Comparison of ENCODE assay signal across 10 cellular contexts in the genomic region with DNA sequence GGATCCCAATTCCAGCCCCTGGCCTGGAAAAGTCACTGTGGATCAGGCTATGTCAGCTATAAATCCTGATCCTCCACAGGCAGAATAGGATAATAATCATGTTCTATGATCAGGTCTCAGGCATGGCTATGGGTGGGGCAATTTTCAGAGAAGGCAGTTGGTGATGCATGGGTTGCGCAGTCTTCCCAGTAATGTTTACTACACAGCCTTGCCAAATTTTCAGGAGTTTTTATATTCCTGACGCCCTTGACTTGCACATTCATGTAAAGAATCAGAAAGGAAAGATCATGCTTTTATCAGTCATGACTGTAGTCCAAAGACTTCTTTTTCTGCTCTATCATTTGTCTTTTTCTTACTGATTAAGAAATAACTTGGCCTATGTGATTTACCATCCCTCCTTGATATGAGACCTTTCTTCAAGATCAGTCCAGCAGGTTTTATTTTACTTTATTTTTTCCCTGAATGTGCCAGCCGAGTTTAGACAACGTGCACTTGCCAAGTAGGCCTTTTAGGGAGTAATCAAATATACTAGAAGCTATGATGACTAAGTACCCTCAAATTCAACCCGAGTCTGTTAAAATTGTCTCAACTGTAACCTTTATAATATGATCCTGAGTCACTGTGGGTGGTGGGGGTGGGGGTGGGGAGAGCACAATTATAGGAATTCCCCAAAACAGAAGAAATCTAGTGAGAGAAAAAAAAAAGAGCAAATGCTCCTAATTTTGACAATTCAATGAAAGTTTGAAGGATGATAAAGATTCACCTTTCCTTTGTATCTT. TPM values are rescaled to one million over a fixed set of nuclear protein-coding genes. Genes with fewer than 3 reads are reported as not detected.
DNase-seq lines count a peak whose midpoint lies in the region; ATAC-seq and TF ChIP-seq lines count a peak whose summit lies in the region.
"Had no signal": no experiment of that assay in that cellular context is flagged by ENCODE, and none has a peak within 500 bp of the region (broad histone marks: within the 10 kb centered on the region; RNA-seq: fewer than 3 reads in every experiment).

No MANE protein-coding gene starts in this region.

- ATAC-seq in HG03442 (IDR thresholded peaks at IDR 0.05; ENCODE audit: unreplicated experiment), result no peak
- no peak for ATAC-seq in GM18502 (IDR thresholded peaks at IDR 0.05; ENCODE audit: poor library complexity, unreplicated experiment)
- ATAC-seq in GM19467 (IDR thresholded peaks at IDR 0.05; ENCODE audit: unreplicated experiment), result no peak

- DNase-seq in Daoy (ENCODE audit: low read depth) (peak; percentile 57), NOMO-1 treated with dmso at 0.1 percent for 144 hours (lab: John Stamatoyannopoulos, UW; ENCODE audit: unreplicated experiment) (peak; percentile 20), epithelial cell of prostate (ENCODE audit: low read depth, low spot score) (no peak), retinal pigment epithelial cell (ENCODE audit: low read depth) (peak; percentile 57)
- DNase-seq in stimulated activated CD4-positive, alpha-beta T cell treated with anti-CD3 and anti-CD28 coated beads, Interleukin-4, amount 100 ng/mL, for 1 hour, result no peak
- DNase-seq: cerebellar nuclear complex had no signal

- TF ChIP-seq CTCF in retinal pigment epithelial cell (conservative IDR thresholded peaks at IDR 0.05; ENCODE audit: low read depth, low read length), result no peak

- no peak overlapping the region for H3K4me3 ChIP-seq in retinal pigment epithelial cell (ENCODE audit: low read length)
- H3K4me3 ChIP-seq: ovary had no signal

- peak overlapping the region; percentile 83 for H3K27ac ChIP-seq in epithelial cell of prostate
- H3K27ac ChIP-seq: ovary had no signal

RNA-seq across cellular contexts. Expression of a gene that starts 31.9 kb away (rescaled TPM):
- total RNA-seq in Daoy (2014; rRNA removed; shearing (Covaris generic)), result 27.2 and 38.5 TPM in 2 replicates

Comparison
In these comparisons a context has a peak if more than half of its experiments do, and no peak if none do; other contexts are left out.
1. DNase-seq: peak in Daoy (single experiment), NOMO-1 treated with dmso at 0.1 percent for 144 hours (single experiment) and retinal pigment epithelial cell (single experiment); none in epithelial cell of prostate (single experiment) and stimulated activated CD4-positive, alpha-beta T cell treated with anti-CD3 and anti-CD28 coated beads, Interleukin-4, amount 100 ng/mL, for 1 hour (single experiment).